ENCODE assay signal across 22 cellular contexts in genomic region chr6:34569361-34569973, GRCh38. TPM values are rescaled to one million over a fixed set of nuclear protein-coding genes. Genes with fewer than 3 reads are reported as not detected.
DNase-seq lines count a peak whose midpoint lies in the region; ATAC-seq, FAIRE-seq and TF ChIP-seq lines count a peak whose summit lies in the region.
"Had no signal": no experiment of that assay in that cellular context is flagged by ENCODE, and none has a peak within 500 bp of the region (broad histone marks: within the 10 kb centered on the region; RNA-seq: fewer than 3 reads in every experiment).

No MANE protein-coding gene starts in this region.

- intact Hi-C loops in HepG2 (cut with micrococcal nuclease; ENCODE audit: unreplicated experiment) (no loop called here), right lobe of liver (cut with DNase I) (no loop called here)

- no peak overlapping the region for H4K91ac ChIP-seq in neuronal stem cell (ENCODE audit: low read depth, low read length, poor library complexity)

- ATAC-seq in HepG2 (no peak), right lobe of liver (no peak)
- ATAC-seq: CD8-positive, alpha-beta T cell had no signal

- H3K4me1 ChIP-seq in HepG2 (ENCODE audit: insufficient read depth, low read length) (peaks cover 61% of the 10 kb centered on the region), right lobe of liver (no peaks in the 10 kb centered on the region), HEK293 (ENCODE audit: control insufficient read depth, insufficient read depth, low read length) (no peaks in the 10 kb centered on the region), neuronal stem cell (ENCODE audit: control insufficient read depth in 2 of 2, insufficient read depth in 1 of 2, low read depth in 1 of 2, low read length in 2 of 2) (peaks cover 13 to 14% of the 10 kb centered on the region in 2 donors)
- H3K4me1 ChIP-seq: BLaER1, Caco-2 had no signal

- BruUV-seq in HepG2 (replicated peaks; lab: Mats Ljungman, UMichigan) = no TSS peak

- in situ Hi-C loops in HepG2 (cut with HindIII; ENCODE audit: extremely low pct_ligation_motif_present, low pct_unique_long_range_greater_than_20kb) = no loop called here

- H2BK5ac ChIP-seq in neuronal stem cell (ENCODE audit: low read length) = no peak overlapping the region

- H3K9ac ChIP-seq in HepG2 (ENCODE audit: insufficient read depth, low read depth, low read length) (no peak overlapping the region), neuronal stem cell (ENCODE audit: low read depth, low read length, poor library complexity) (no peak overlapping the region)
- H3K9ac ChIP-seq: BLaER1 had no signal

- H2BK12ac ChIP-seq in neuronal stem cell (ENCODE audit: low read length) = no peak overlapping the region

- H3K4ac ChIP-seq in neuronal stem cell (ENCODE audit: low read length) = no peak overlapping the region

- POLR2A ChIA-PET in HepG2 (lab: Yijun Ruan, JAX) (no interaction called here), HEK293 (lab: Yijun Ruan, JAX) (no interaction called here)

- H4K20me1 ChIP-seq in HepG2 (ENCODE audit: insufficient read depth, low read length) = no peaks in the 10 kb centered on the region
- H4K20me1 ChIP-seq: BLaER1 had no signal

- H3K4me2 ChIP-seq in HepG2 (ENCODE audit: low read depth, low read length) = no peak overlapping the region
- no peak overlapping the region for H3K4me2 ChIP-seq in neuronal stem cell (ENCODE audit: insufficient read depth, low read length, poor library complexity, severe bottlenecking)
- H3K4me2 ChIP-seq: BLaER1 had no signal

- no peaks in the 10 kb centered on the region for H3K79me1 ChIP-seq in neuronal stem cell (ENCODE audit: low read depth, low read length)

- no peak overlapping the region for H3K18ac ChIP-seq in neuronal stem cell (ENCODE audit: low read length)

- DNase-seq in HepG2 (ENCODE audit: low spot score) (no peak), right lobe of liver (no peak), neuronal stem cell (ENCODE audit: low spot score) (no peak), NCI-H510A (lab: John Stamatoyannopoulos, UW) (no peak), Kasumi-1 (lab: John Stamatoyannopoulos, UW) (no peak)
- no peak for DNase-seq in stimulated activated CD4-positive, alpha-beta T cell treated with anti-CD3 and anti-CD28 coated beads, Interleukin-15, amount 100 ng/mL, for 24 hours
- DNase-seq: 8988T; Caco-2; CD4-positive, CD25-positive, alpha-beta regulatory T cell; CD8-positive, alpha-beta T cell; DMS79 treated with DMSO at 0.1 percent for 48 hours; GOT3; H9; HFFc6 had no signal

- TF ChIP-seq EP300 in HepG2 (IDR thresholded peaks at IDR 0.05; ENCODE audit: low read depth in 2 of 2, low read length in 2 of 2) (no peak), HepG2 (CRISPR knock-in tag; IDR thresholded peaks at IDR 0.05; ENCODE audit: borderline replicate concordance) (no peak)

- no peaks in the 10 kb centered on the region for H3K79me2 ChIP-seq in HepG2 (ENCODE audit: insufficient read depth, low read length)

- H3K9me3 ChIP-seq in HepG2 (ENCODE audit: low read length) (no peaks in the 10 kb centered on the region), right lobe of liver (no peaks in the 10 kb centered on the region), HEK293 (ENCODE audit: control insufficient read depth, insufficient read depth, low read depth, low read length) (no peaks in the 10 kb centered on the region), neuronal stem cell (replicated peaks in 1 of 2; ENCODE audit: control insufficient read depth in 2 of 2, insufficient read depth in 1 of 2, low read depth in 1 of 2, low read length in 2 of 2) (no peaks in the 10 kb centered on the region)
- H3K9me3 ChIP-seq: BLaER1, Caco-2 had no signal

- CTCF ChIA-PET in HepG2 (lab: Yijun Ruan, JAX; ENCODE audit: low intra/inter-chr PET ratio, low total read pairs) (no interaction called here), HEK293 (lab: Yijun Ruan, JAX) (interaction anchor here (1.7 kb wide), 1 partner anchor 40 kb away, joined by 4 read pairs; no protein-coding TSS in a partner anchor)

- TF ChIP-seq RAD21 in HepG2 (CRISPR knock-in tag; IDR thresholded peaks at IDR 0.05) = no peak

- no peak overlapping the region for H2AFZ ChIP-seq in HepG2 (ENCODE audit: low read length)
- no peak overlapping the region for H2AFZ ChIP-seq in neuronal stem cell (ENCODE audit: low read length)

- TF ChIP-seq POLR2A in HepG2 (IDR thresholded peaks at IDR 0.05; ENCODE audit: insufficient read depth in 1 of 2, low read depth in 2 of 2, low read length in 2 of 2) = no peak
- TF ChIP-seq POLR2A in right lobe of liver (IDR thresholded peaks at IDR 0.05) = no peak

- no peak overlapping the region for H3K14ac ChIP-seq in neuronal stem cell (ENCODE audit: low read length)

- 37% methylated on average over 5 of the region's 5 CpGs for WGBS in HepG2 (ENCODE audit: low lambda C conversion rate)
- 65% methylated on average over 5 of the region's 5 CpGs for WGBS in right lobe of liver (ENCODE audit: insufficient coverage, low coverage, low lambda C conversion rate, missing lambda C conversion rate)
- no CpG with 5 or more reads among the region's 5 CpGs for WGBS in neuronal stem cell (ENCODE audit: extremely low coverage in 2 of 2, insufficient read length in 2 of 2, insufficient replicate concordance in 1 of 2), 2 donors

- H3K23ac ChIP-seq in neuronal stem cell (ENCODE audit: low read depth, low read length, poor library complexity) = no peak overlapping the region

- H4K8ac ChIP-seq in neuronal stem cell (ENCODE audit: low read depth, low read length) = no peak overlapping the region

- H3K4me3 ChIP-seq in HepG2 (replicated peaks in 1 of 3; ENCODE audit: insufficient read depth in 1 of 3, low read depth in 2 of 3, low read length in 3 of 3) (no peak overlapping the region), right lobe of liver (no peak overlapping the region), HEK293 (ENCODE audit: low read depth, low read length) (no peak overlapping the region), neuronal stem cell (ENCODE audit: low read length in 2 of 2) (no peak overlapping the region)
- H3K4me3 ChIP-seq: BLaER1 had no signal

- H2BK120ac ChIP-seq in neuronal stem cell (ENCODE audit: low read depth, low read length) = no peak overlapping the region

- peaks cover 4 to 17% of the 10 kb centered on the region in 2 experiments; a peak in 4 of 5 replicates for H3K27me3 ChIP-seq in HepG2 (ENCODE audit: control insufficient read depth in 1 of 2, insufficient read depth in 2 of 2, low read length in 2 of 2)
- H3K27me3 ChIP-seq in right lobe of liver = no peaks in the 10 kb centered on the region
- no peaks in the 10 kb centered on the region for H3K27me3 ChIP-seq in neuronal stem cell (ENCODE audit: control insufficient read depth in 3 of 3, insufficient read depth in 3 of 3, low read depth in 1 of 3, low read length in 3 of 3)
- H3K27me3 ChIP-seq: BLaER1 had no signal

- FAIRE-seq in HepG2 (lab: Jason Lieb, UNC) = no peak
- FAIRE-seq: GM12892 had no signal

- H2AK5ac ChIP-seq in neuronal stem cell (ENCODE audit: low read depth, low read length) = peak overlapping the region; percentile 82

- no peak overlapping the region for H2BK15ac ChIP-seq in neuronal stem cell (ENCODE audit: low read length)

- H3K27ac ChIP-seq in HepG2 (ENCODE audit: extremely low read length, insufficient read depth, low read length) (no peak overlapping the region), right lobe of liver (no peak overlapping the region), HEK293 (ENCODE audit: extremely low read depth, low read depth, low read length) (no peak overlapping the region), neuronal stem cell (replicated peaks; ENCODE audit: low read length) (no peak overlapping the region)
- H3K27ac ChIP-seq: BLaER1, C4-2B had no signal

- TF ChIP-seq CTCF in HepG2 (CRISPR knock-in tag; IDR thresholded peaks at IDR 0.05) (no peak), right lobe of liver (IDR thresholded peaks at IDR 0.05) (no peak), HEK293 (tag by site-specific recombination; IDR thresholded peaks at IDR 0.05) (no peak)

- H3K36me3 ChIP-seq in HepG2 (replicated peaks in 1 of 2; ENCODE audit: control insufficient read depth in 1 of 2, insufficient read depth in 2 of 2, low read length in 2 of 2) (no peaks in the 10 kb centered on the region), right lobe of liver (no peaks in the 10 kb centered on the region), HEK293 (ENCODE audit: control insufficient read depth in 2 of 2, insufficient read depth in 1 of 2, low read length in 2 of 2) (no peaks in the 10 kb centered on the region), neuronal stem cell (replicated peaks in 1 of 2; ENCODE audit: control insufficient read depth in 2 of 2, insufficient read depth in 2 of 2, low read length in 2 of 2) (no peaks in the 10 kb centered on the region)
- H3K36me3 ChIP-seq: BLaER1 had no signal

TF ChIP-seq in HepG2, 621 proteins besides CTCF, POLR2A, EP300 and RAD21 (continues in another document):
- TF ChIP-seq ZNF605 (CRISPR knock-in tag; IDR thresholded peaks at IDR 0.05) (no peak), ZNF768 (CRISPR knock-in tag; IDR thresholded peaks at IDR 0.05) (peak; percentile 96)

TF ChIP-seq in HEK293, 187 proteins besides CTCF, POLR2A, EP300 and RAD21 (continues in another document):
- peak; percentile 89 for TF ChIP-seq ZNF768 (tag by site-specific recombination; IDR thresholded peaks at IDR 0.05)

RNA-seq across cellular contexts. Expression of gene SPDEF, which starts 13.3 kb away (rescaled TPM):
- total RNA-seq in HepG2 (2016; rRNA removed; fragmentation: Illumina TruSeq; extraction: Trizol) (not detected in 2 replicates), right lobe of liver (not detected)
- total RNA-seq in HepG2 (2016; cell fraction: cytosol; rRNA removed; fragmentation: Illumina TruSeq; extraction: Trizol; ENCODE audit: low read depth) = not detected in 2 replicates
- total RNA-seq in HepG2 (2016; cell fraction: insoluble cytoplasmic fraction; rRNA removed; fragmentation: Illumina TruSeq; extraction: Trizol) = not detected in 2 replicates
- not detected in 2 replicates for total RNA-seq in HepG2 (2016; cell fraction: membrane; rRNA removed; fragmentation: Illumina TruSeq; extraction: Trizol)
- not detected in 2 replicates for total RNA-seq in HepG2 (2016; cell fraction: nucleus; rRNA removed; fragmentation: Illumina TruSeq; extraction: Trizol)
- 0.03 TPM in 1 of 2 replicates, not detected in the other for polyA plus RNA-seq in HepG2 (2011; rRNA removed)
- not detected in 2 replicates for polyA plus RNA-seq in HepG2 (2011; cell fraction: cytosol; rRNA removed)
- 0.07 and 0.08 TPM in 2 replicates for polyA plus RNA-seq in HepG2 (2011; cell fraction: nucleus; rRNA removed)
- polyA plus RNA-seq in HepG2 (2012) = not detected in 2 replicates
- polyA plus RNA-seq in HepG2 (2016; cell fraction: cytosol; fragmentation: Illumina TruSeq; extraction: Trizol; ENCODE audit: low read depth) = not detected in 2 replicates
- not detected in 2 replicates for polyA plus RNA-seq in HepG2 (2016; cell fraction: insoluble cytoplasmic fraction; fragmentation: Illumina TruSeq; extraction: Trizol; ENCODE audit: low read depth)
- polyA plus RNA-seq in HepG2 (2016; cell fraction: membrane; fragmentation: Illumina TruSeq; extraction: Trizol; ENCODE audit: low read depth) = not detected in 2 replicates
- not detected in 2 replicates for polyA plus RNA-seq in HepG2 (2016; cell fraction: nucleus; fragmentation: Illumina TruSeq; extraction: Trizol; ENCODE audit: insufficient read depth, low read depth)
- not detected in 2 replicates for polyA minus RNA-seq in HepG2 (2011; rRNA and poly(A)+ RNA removed; ENCODE audit: low replicate concordance)
- polyA minus RNA-seq in HepG2 (2011; cell fraction: cytosol; rRNA and poly(A)+ RNA removed) = not detected in 2 replicates
- polyA minus RNA-seq in HepG2 (2011; cell fraction: nucleus; rRNA and poly(A)+ RNA removed) = not detected in 2 replicates
- polyA plus RNA-seq in neuronal stem cell (2013, experiment 1 of 2) = 0.18 TPM
- polyA plus RNA-seq in neuronal stem cell (2013, experiment 2 of 2) = 0.18 TPM
- total RNA-seq: A673, B cell, Daoy, G401, HFFc6 had no signal
- polyA plus RNA-seq: CD4-positive, CD25-positive, alpha-beta regulatory T cell had no signal

Comparison
In these comparisons a context has a peak if more than half of its experiments do, and no peak if none do; other contexts are left out.
1. Of the 63 proteins assayed by ChIP-seq in both HepG2 and HEK293: peak only in HepG2: none; only in HEK293: ZNF580; in both: ZNF768; in neither: 61.